ENCODE assay signal across 8 cellular contexts in the genomic region with DNA sequence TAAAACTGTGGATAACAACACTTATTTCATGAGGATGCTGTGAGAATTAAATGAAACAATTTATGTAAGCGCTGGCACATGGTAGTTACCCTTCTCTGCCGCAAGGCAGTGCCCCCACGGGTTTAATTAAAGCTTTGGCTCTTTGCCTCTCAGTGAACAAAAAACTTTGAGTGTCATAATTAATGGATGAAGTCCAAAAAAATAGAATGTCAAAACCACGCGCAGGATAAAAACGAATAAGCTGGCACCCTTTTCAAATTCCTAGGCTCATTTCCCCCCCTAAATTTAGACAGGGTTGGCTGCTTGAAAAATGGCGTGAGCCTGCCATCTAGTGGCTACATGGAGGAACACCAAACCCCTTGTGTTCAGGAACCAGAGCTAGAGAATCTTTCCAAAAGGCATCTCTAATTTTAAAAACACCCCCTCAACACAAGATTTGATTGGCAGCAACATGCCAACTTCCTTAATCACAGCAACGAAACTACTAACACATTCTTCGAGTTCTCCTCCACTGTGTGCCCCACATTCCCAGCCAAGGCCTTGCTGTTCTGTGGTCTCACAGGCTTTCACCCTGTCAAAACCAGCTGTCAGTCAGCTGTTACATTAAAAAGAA. TPM values are rescaled to one million over a fixed set of nuclear protein-coding genes. Genes with fewer than 3 reads are reported as not detected.
A peak's percentile ranks its signal among the peaks of the same experiment; 100 is the strongest.
DNase-seq lines count a peak whose midpoint lies in the region; ATAC-seq, FAIRE-seq and TF ChIP-seq lines count a peak whose summit lies in the region.

No MANE protein-coding gene starts in this region.

- H3K27ac ChIP-seq in astrocyte (ENCODE audit: low read depth, low read length): no peak overlapping the region

- H3K79me2 ChIP-seq in astrocyte (ENCODE audit: insufficient read depth, low read length): no peaks in the 10 kb centered on the region

- TF ChIP-seq CTCF in GM12864 (IDR thresholded peaks at IDR 0.05; ENCODE audit: low read depth, low read length, missing control alignments) (peak; percentile 83), astrocyte (IDR thresholded peaks at IDR 0.05; ENCODE audit: insufficient read depth, low read depth, low read length) (peak; percentile 93)

- no peaks in the 10 kb centered on the region for H3K27me3 ChIP-seq in astrocyte (ENCODE audit: insufficient read depth, low read length)

- peaks cover 34% of the 10 kb centered on the region for H3K27me3 Mint-ChIP-seq in T-helper 17 cell
- H3K27me3 Mint-ChIP-seq in astrocyte (ENCODE audit: low read depth, unreplicated experiment): peaks cover under 1% of the 10 kb centered on the region

- H3K4me2 ChIP-seq in astrocyte (ENCODE audit: low read length): peak overlapping the region; percentile 63

- DNase-seq in GM12864 (ENCODE audit: low read depth) (peak; percentile 13), H54 (ENCODE audit: insufficient read length, low spot score) (peak; percentile 14), M059J (ENCODE audit: low read depth) (peak; percentile 52), T-helper 17 cell (peak; percentile 14 to 45 (median 17)), astrocyte (ENCODE audit: low read depth) (peak; percentile 35), iPS DF 19.7 (ENCODE audit: low read depth, low spot score) (peak; percentile 17), smooth muscle cell of the brain vasculature (ENCODE audit: low read depth, low spot score) (peak; percentile 35), mesenteric fat pad (ENCODE audit: low spot score) (no peak)

- H3K27ac Mint-ChIP-seq in T-helper 17 cell (no peak overlapping the region), astrocyte (ENCODE audit: unreplicated experiment) (peak overlapping the region; percentile 79)

- H3K9me3 ChIP-seq in T-helper 17 cell (ENCODE audit: control insufficient read depth, low read length, poor library complexity, severe bottlenecking): no peaks in the 10 kb centered on the region
- H3K9me3 ChIP-seq in astrocyte (ENCODE audit: insufficient read depth, low read depth, low read length): no peaks in the 10 kb centered on the region

- H3K9ac ChIP-seq in astrocyte (ENCODE audit: low read length): no peak overlapping the region

- H3K9me3 Mint-ChIP-seq in astrocyte (ENCODE audit: unreplicated experiment): peaks cover 2% of the 10 kb centered on the region

- peak; percentile 87 for ATAC-seq in T-helper 17 cell

- H3K4me1 ChIP-seq in astrocyte (ENCODE audit: insufficient read depth, low read length): no peaks in the 10 kb centered on the region

- H3K36me3 Mint-ChIP-seq in T-helper 17 cell (ENCODE audit: low read depth) (no peaks in the 10 kb centered on the region), astrocyte (ENCODE audit: low read depth, unreplicated experiment) (no peaks in the 10 kb centered on the region)

- TF ChIP-seq POLR2A in H54 (IDR thresholded peaks at IDR 0.05; ENCODE audit: low read depth, low read length): no peak

- H3K4me1 Mint-ChIP-seq in T-helper 17 cell (no peaks in the 10 kb centered on the region), astrocyte (ENCODE audit: low read depth, unreplicated experiment) (peaks cover 12% of the 10 kb centered on the region)

- no peaks in the 10 kb centered on the region for H4K20me1 ChIP-seq in astrocyte (ENCODE audit: insufficient read depth, low read length)

- no peak overlapping the region for H2AFZ ChIP-seq in astrocyte (ENCODE audit: low read depth, low read length)

- no peak overlapping the region for H3K4me3 ChIP-seq in GM12864 (ENCODE audit: low read depth, low read length)
- no peak overlapping the region for H3K4me3 ChIP-seq in astrocyte (ENCODE audit: insufficient read depth, low read depth, low read length)

- H3K4me3 Mint-ChIP-seq in T-helper 17 cell: no peak overlapping the region
- no peak overlapping the region for H3K4me3 Mint-ChIP-seq in astrocyte (ENCODE audit: unreplicated experiment)

- FAIRE-seq in H54 (lab: Jason Lieb, UNC): peak; percentile 57
- FAIRE-seq in astrocyte (lab: Jason Lieb, UNC): peak; percentile 9

- no peaks in the 10 kb centered on the region for H3K36me3 ChIP-seq in astrocyte (ENCODE audit: insufficient read depth, low read length)

RNA-seq across cellular contexts. Expression of a gene that starts 29.0 kb away (rescaled TPM):
- 98.1 and 110 TPM in 2 replicates for total RNA-seq in M059J (2014; rRNA removed; shearing (Covaris generic))
- 100 to 1,000 TPM in 1 of 2 donors, 10 to 100 TPM in 1; 79.1 to 121 TPM for total RNA-seq in T-helper 17 cell
- 185 and 214 TPM in 2 replicates for total RNA-seq in astrocyte
- total RNA-seq in mesenteric fat pad: 82.7 TPM

RNA-seq across cellular contexts. Expression of a gene that starts 51.5 kb away (rescaled TPM):
- 11.8 and 17.5 TPM in 2 replicates for total RNA-seq in M059J (2014; rRNA removed; shearing (Covaris generic))
- total RNA-seq in T-helper 17 cell: 10 to 100 TPM; 17.9 to 19.5 TPM
- total RNA-seq in astrocyte: 15.7 and 15.9 TPM in 2 replicates
- total RNA-seq in mesenteric fat pad: 19.0 TPM

RNA-seq across cellular contexts. Expression of a gene that starts 52.0 kb away (rescaled TPM):
- 57.0 and 74.7 TPM in 2 replicates for total RNA-seq in M059J (2014; rRNA removed; shearing (Covaris generic))
- total RNA-seq in T-helper 17 cell (under 1 TPM; 0.45 to 0.52 TPM), astrocyte (3.2 and 4.0 TPM in 2 replicates), mesenteric fat pad (0.32 TPM)

Comparison
In these comparisons a context has a peak if more than half of its experiments do, and no peak if none do; other contexts are left out.
1. RNA of a gene that starts 52.0 kb away (total RNA-seq): 57.0 to 74.7 TPM in M059J; 3.2 to 4.0 TPM in astrocyte, 0.45 to 0.52 TPM in T-helper 17 cell and 0.32 TPM in mesenteric fat pad (single experiment); every median in the first group is over 10 times any median in the second.